Comparison of ENCODE assay signal across 8 cellular contexts in the genomic region with DNA sequence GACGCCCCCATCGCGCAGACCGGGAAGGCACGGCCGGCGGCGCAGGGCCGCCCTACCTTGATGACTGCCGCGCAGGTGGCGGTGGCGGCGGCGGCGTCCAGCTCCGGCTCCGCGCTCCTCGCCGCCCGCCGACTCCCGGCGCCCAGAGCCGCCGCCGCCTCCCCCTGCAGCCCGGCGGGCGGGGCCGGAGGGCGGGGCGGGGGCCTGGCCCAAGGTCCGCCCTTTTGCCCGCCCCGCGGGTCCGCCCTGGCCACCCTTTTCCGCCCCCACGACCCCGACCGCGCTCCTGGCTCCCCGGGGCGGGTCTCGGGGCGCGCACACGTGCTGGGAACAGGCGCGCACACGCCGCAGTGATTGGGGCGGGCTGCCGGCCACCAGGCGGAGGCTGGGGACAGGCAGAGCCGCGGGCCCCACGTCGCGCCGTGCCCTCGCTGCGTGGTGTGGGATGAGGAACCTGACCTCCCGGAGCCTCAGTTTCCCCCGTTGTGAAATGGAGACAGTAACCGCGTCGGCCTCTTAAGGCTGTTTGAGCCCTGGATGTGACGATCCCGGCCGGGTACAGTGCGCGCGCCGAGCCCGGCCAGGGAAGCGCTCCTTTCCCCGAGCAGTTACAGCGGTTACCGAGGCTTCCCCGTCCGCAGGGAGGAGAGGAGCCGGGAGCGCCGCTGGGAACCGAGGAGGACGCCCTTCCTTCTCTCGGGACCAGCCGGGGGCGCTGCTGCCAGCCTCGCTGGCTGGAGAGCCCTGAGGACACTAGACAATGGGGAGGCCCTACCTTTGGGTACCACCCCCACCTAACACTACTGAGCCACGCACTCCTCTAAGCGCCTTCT. TPM values are rescaled to one million over a fixed set of nuclear protein-coding genes. Genes with fewer than 3 reads are reported as not detected.
A peak's percentile ranks its signal among the peaks of the same experiment; 100 is the strongest.
DNase-seq lines count a peak whose midpoint lies in the region; ATAC-seq and TF ChIP-seq lines count a peak whose summit lies in the region.

A gene with protein sequence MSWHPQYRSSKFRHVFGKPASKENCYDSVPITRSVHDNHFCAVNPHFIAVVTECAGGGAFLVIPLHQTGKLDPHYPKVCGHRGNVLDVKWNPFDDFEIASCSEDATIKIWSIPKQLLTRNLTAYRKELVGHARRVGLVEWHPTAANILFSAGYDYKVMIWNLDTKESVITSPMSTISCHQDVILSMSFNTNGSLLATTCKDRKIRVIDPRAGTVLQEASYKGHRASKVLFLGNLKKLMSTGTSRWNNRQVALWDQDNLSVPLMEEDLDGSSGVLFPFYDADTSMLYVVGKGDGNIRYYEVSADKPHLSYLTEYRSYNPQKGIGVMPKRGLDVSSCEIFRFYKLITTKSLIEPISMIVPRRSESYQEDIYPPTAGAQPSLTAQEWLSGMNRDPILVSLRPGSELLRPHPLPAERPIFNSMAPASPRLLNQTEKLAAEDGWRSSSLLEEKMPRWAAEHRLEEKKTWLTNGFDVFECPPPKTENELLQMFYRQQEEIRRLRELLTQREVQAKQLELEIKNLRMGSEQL (minus strand): TSS at position 135 of the 833 bp plus-strand sequence. CDS start 34,977 bp downstream, outside the sequence.

- H3K27ac ChIP-seq in CD4-positive, alpha-beta memory T cell (ENCODE audit: low read depth, low read length) = peak within 1 kb of the TSS; percentile 53
- peak within 1 kb of the TSS; percentile 91 for H3K27ac ChIP-seq in RWPE1

- intact Hi-C loops in CD4-positive, alpha-beta memory T cell (cut with micrococcal nuclease) = loop anchor here (1.0 to 5.0 kb wide), 5 partner anchors 63 to 270 kb away; a partner anchor contains a TSS

- H3K36me3 Mint-ChIP-seq in CD4-positive, alpha-beta memory T cell = peaks cover 0 to 4% of the 10 kb centered on the region in 2 donors

- POLR2A ChIA-PET in CD4-positive, alpha-beta memory T cell (lab: Charles Lee; ENCODE audit: partially characterized antibody) = interaction anchor here (0.6 to 4.1 kb wide), 23 partner anchors 22 to 287 kb away, joined by 3 to 53 read pairs (median 5); a partner anchor contains a TSS
- POLR2A ChIA-PET in RWPE1 (lab: Yijun Ruan, JAX; ENCODE audit: low non-redundant PET) = interaction anchor here (0.6 to 1.9 kb wide), 3 partner anchors 26 to 68 kb away, joined by 3 to 7 read pairs (median 4); a partner anchor contains a TSS

- CTCF ChIA-PET in CD4-positive, alpha-beta memory T cell (lab: Charles Lee; ENCODE audit: partially characterized antibody) = interaction anchor here (0.8 to 4.3 kb wide), 15 partner anchors 11 to 122 kb away, joined by 3 to 34 read pairs (median 4); a partner anchor contains a TSS
- CTCF ChIA-PET in RWPE1 (lab: Yijun Ruan, JAX) = interaction anchor here (0.6 to 2.4 kb wide), 12 partner anchors 9 to 270 kb away, joined by 3 to 7 read pairs (median 3); a partner anchor contains a TSS

- H3K9me3 Mint-ChIP-seq in CD4-positive, alpha-beta memory T cell = no peaks in the 10 kb centered on the region

- peak; percentile 64 to 72 (median 70) for DNase-seq in CD4-positive, alpha-beta memory T cell
- DNase-seq in Jurkat, Clone E6-1 (ENCODE audit: low read depth, low spot score) = peak; percentile 47
- DNase-seq in RWPE1 (ENCODE audit: low spot score) = peak; percentile 96
- DNase-seq in activated gamma-delta T cell treated with anti-CD3 and anti-CD28 coated beads, Interleukin-2, amount 50 U/mL, for 16 hours (ENCODE audit: low read depth) = peak; percentile 47
- DNase-seq in foreskin melanocyte = peak; percentile 39
- peak; percentile 21 for DNase-seq in stromal cell of bone marrow (ENCODE audit: low read depth)

- H3K27me3 Mint-ChIP-seq in CD4-positive, alpha-beta memory T cell = no peaks in the 10 kb centered on the region

- H2AFZ ChIP-seq in neuron (ENCODE audit: low read depth, low read length) = peak within 1 kb of the TSS; percentile 65

- H3K4me3 ChIP-seq in CD4-positive, alpha-beta memory T cell (ENCODE audit: low read length in 2 of 2) = peak within 1 kb of the TSS; percentile 52 to 67
- peak within 1 kb of the TSS; percentile 62 for H3K4me3 ChIP-seq in Jurkat, Clone E6-1 (ENCODE audit: low read length)
- H3K4me3 ChIP-seq in neuron (ENCODE audit: low read length) = peak within 1 kb of the TSS; percentile 43

- no peaks in the 10 kb centered on the region for H3K27me3 ChIP-seq in CD4-positive, alpha-beta memory T cell (ENCODE audit: insufficient read depth, low read length)
- H3K27me3 ChIP-seq in neuron (ENCODE audit: insufficient read depth, low read length) = peaks cover 53% of the 10 kb centered on the region

- no peaks in the 10 kb centered on the region for H3K36me3 ChIP-seq in CD4-positive, alpha-beta memory T cell (ENCODE audit: insufficient read depth, low read length)
- no peaks in the 10 kb centered on the region for H3K36me3 ChIP-seq in neuron (ENCODE audit: insufficient read depth, low read length)

- ATAC-seq in GM21360 (IDR thresholded peaks at IDR 0.05; ENCODE audit: unreplicated experiment) = peak; percentile 50

- no peaks in the 10 kb centered on the region for H3K9me3 ChIP-seq in CD4-positive, alpha-beta memory T cell (ENCODE audit: control insufficient read depth in 1 of 2, low read length in 2 of 2)
- no peaks in the 10 kb centered on the region for H3K9me3 ChIP-seq in neuron (ENCODE audit: low read length)

- H3K4me1 ChIP-seq in CD4-positive, alpha-beta memory T cell (ENCODE audit: insufficient read depth, low read length) = peaks cover 44% of the 10 kb centered on the region
- H3K4me1 ChIP-seq in neuron (ENCODE audit: insufficient read depth, low read length) = peaks cover 5% of the 10 kb centered on the region

- H3K4me3 Mint-ChIP-seq in CD4-positive, alpha-beta memory T cell = peak within 1 kb of the TSS; percentile 83 to 95 (median 91)

- H3K4me1 Mint-ChIP-seq in CD4-positive, alpha-beta memory T cell = peaks cover 16 to 50% (median 37%) of the 10 kb centered on the region in 4 donors

- peak within 1 kb of the TSS; percentile 63 to 91 (median 85) for H3K27ac Mint-ChIP-seq in CD4-positive, alpha-beta memory T cell

- TF ChIP-seq CTCF in RWPE1 (conservative IDR thresholded peaks at IDR 0.05; ENCODE audit: low read depth) = peak; percentile 73

RNA-seq across cellular contexts. Expression of the gene that starts here (rescaled TPM):
- 1 to 10 TPM; 8.3 to 8.6 TPM for total RNA-seq in CD4-positive, alpha-beta memory T cell
- polyA plus RNA-seq in CD4-positive, alpha-beta memory T cell = 10 to 100 TPM in 1 of 2 donors, 1 to 10 TPM in 1; 4.4 to 11.9 TPM
- polyA plus RNA-seq in Jurkat, Clone E6-1 (2012; ENCODE audit: insufficient read depth, insufficient read length) = 9.6 TPM

Comparison
In these comparisons a context has a peak if more than half of its experiments do, and no peak if none do; other contexts are left out.
1. Peak in every context shown above with its lines: DNase-seq, ATAC-seq, H3K4me3 ChIP-seq and H3K27ac ChIP-seq.
2. DNase-seq: peak in every context shown above with its lines; median percentile 96 in RWPE1; 70 in CD4-positive, alpha-beta memory T cell; 47 in Jurkat, Clone E6-1; 47 in activated gamma-delta T cell treated with anti-CD3 and anti-CD28 coated beads, Interleukin-2, amount 50 U/mL, for 16 hours; 39 in foreskin melanocyte; 21 in stromal cell of bone marrow.